ENCODE assay signal across 1 cellular context in the genomic region with DNA sequence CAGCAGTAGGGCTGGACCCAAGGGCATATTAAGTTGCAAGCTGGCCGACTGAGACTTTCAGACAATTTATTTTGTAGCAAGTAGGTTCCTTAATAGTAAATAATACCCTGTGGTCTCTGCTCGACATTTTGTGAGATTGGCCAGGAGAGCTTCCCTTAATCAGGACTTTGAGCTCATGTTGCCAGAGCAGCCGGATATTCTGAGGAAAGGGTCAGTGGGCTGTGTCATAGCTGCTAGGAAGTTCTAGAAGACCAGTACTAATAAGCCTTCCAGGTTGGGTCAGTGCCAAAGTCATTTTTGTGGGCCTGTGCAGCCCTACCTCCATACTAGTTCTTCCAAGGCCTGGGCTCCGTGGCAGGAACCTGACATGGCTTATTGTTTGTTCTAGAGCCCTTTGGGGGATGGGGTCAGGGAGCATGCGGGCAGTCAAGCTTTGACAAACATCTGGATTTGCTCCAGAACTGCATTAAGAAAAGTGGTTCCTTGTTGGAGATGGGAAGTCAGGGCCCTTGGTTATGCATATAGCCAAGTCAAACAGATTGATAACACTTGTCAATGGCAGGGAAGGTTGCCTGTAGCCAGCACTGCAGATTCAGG.
TF ChIP-seq lines count a peak whose summit lies in the region.

No MANE protein-coding gene starts in this region.

TF ChIP-seq in HepG2, 621 proteins besides CTCF, POLR2A, EP300 and RAD21 (continued from another document):
- TF ChIP-seq, protein P1, sequence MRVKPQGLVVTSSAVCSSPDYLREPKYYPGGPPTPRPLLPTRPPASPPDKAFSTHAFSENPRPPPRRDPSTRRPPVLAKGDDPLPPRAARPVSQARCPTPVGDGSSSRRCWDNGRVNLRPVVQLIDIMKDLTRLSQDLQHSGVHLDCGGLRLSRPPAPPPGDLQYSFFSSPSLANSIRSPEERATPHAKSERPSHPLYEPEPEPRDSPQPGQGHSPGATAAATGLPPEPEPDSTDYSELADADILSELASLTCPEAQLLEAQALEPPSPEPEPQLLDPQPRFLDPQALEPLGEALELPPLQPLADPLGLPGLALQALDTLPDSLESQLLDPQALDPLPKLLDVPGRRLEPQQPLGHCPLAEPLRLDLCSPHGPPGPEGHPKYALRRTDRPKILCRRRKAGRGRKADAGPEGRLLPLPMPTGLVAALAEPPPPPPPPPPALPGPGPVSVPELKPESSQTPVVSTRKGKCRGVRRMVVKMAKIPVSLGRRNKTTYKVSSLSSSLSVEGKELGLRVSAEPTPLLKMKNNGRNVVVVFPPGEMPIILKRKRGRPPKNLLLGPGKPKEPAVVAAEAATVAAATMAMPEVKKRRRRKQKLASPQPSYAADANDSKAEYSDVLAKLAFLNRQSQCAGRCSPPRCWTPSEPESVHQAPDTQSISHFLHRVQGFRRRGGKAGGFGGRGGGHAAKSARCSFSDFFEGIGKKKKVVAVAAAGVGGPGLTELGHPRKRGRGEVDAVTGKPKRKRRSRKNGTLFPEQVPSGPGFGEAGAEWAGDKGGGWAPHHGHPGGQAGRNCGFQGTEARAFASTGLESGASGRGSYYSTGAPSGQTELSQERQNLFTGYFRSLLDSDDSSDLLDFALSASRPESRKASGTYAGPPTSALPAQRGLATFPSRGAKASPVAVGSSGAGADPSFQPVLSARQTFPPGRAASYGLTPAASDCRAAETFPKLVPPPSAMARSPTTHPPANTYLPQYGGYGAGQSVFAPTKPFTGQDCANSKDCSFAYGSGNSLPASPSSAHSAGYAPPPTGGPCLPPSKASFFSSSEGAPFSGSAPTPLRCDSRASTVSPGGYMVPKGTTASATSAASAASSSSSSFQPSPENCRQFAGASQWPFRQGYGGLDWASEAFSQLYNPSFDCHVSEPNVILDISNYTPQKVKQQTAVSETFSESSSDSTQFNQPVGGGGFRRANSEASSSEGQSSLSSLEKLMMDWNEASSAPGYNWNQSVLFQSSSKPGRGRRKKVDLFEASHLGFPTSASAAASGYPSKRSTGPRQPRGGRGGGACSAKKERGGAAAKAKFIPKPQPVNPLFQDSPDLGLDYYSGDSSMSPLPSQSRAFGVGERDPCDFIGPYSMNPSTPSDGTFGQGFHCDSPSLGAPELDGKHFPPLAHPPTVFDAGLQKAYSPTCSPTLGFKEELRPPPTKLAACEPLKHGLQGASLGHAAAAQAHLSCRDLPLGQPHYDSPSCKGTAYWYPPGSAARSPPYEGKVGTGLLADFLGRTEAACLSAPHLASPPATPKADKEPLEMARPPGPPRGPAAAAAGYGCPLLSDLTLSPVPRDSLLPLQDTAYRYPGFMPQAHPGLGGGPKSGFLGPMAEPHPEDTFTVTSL (CRISPR knock-in tag; IDR thresholded peaks at IDR 0.05; ENCODE audit: borderline replicate concordance) = peak; percentile 55; the same call in 1 of the 2 replicates
- TF ChIP-seq ZSCAN9 (CRISPR knock-in tag; IDR thresholded peaks at IDR 0.05; ENCODE audit: borderline replicate concordance) (0 out of 2 replicates have a peak, but pooled peaks have one; percentile 30), FOXO1 (CRISPR knock-in tag; IDR thresholded peaks at IDR 0.05) (peak; percentile 15; the same call in 1 of the 2 replicates)
- TF ChIP-seq, protein P2, sequence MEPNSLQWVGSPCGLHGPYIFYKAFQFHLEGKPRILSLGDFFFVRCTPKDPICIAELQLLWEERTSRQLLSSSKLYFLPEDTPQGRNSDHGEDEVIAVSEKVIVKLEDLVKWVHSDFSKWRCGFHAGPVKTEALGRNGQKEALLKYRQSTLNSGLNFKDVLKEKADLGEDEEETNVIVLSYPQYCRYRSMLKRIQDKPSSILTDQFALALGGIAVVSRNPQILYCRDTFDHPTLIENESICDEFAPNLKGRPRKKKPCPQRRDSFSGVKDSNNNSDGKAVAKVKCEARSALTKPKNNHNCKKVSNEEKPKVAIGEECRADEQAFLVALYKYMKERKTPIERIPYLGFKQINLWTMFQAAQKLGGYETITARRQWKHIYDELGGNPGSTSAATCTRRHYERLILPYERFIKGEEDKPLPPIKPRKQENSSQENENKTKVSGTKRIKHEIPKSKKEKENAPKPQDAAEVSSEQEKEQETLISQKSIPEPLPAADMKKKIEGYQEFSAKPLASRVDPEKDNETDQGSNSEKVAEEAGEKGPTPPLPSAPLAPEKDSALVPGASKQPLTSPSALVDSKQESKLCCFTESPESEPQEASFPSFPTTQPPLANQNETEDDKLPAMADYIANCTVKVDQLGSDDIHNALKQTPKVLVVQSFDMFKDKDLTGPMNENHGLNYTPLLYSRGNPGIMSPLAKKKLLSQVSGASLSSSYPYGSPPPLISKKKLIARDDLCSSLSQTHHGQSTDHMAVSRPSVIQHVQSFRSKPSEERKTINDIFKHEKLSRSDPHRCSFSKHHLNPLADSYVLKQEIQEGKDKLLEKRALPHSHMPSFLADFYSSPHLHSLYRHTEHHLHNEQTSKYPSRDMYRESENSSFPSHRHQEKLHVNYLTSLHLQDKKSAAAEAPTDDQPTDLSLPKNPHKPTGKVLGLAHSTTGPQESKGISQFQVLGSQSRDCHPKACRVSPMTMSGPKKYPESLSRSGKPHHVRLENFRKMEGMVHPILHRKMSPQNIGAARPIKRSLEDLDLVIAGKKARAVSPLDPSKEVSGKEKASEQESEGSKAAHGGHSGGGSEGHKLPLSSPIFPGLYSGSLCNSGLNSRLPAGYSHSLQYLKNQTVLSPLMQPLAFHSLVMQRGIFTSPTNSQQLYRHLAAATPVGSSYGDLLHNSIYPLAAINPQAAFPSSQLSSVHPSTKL (CRISPR knock-in tag; IDR thresholded peaks at IDR 0.05) = peak; percentile 60
